ENCODE assay signal across 9 cellular contexts in the genomic region with DNA sequence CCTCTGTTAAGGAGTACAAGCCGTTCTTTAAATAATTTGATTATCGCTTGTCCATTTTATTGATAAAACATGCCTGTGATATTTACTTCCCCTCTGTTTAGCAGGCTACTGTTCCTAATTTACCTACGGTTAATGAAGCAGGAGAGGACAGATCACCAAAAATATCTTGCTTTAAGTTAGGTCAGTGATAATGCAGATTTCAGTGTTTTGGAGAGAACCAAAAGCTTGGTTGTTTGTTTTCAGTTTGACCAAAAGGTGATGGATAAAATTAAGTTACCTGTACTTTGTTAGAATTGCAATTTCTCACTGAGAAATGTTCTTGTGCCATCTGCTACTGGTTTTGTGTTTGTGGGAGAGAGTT. TPM values are rescaled to one million over a fixed set of nuclear protein-coding genes. Genes with fewer than 3 reads are reported as not detected.
DNase-seq lines count a peak whose midpoint lies in the region; ATAC-seq and TF ChIP-seq lines count a peak whose summit lies in the region.
"Had no signal": no experiment of that assay in that cellular context is flagged by ENCODE, and none has a peak within 500 bp of the region (broad histone marks: within the 10 kb centered on the region; RNA-seq: fewer than 3 reads in every experiment).

No MANE protein-coding gene starts in this region.

- peaks cover 19 to 43% (median 37%) of the 10 kb centered on the region in 3 donors for H3K4me1 Mint-ChIP-seq in CD8-positive, alpha-beta memory T cell
- peaks cover 19% of the 10 kb centered on the region for H3K4me1 Mint-ChIP-seq in neural progenitor cell

- H3K36me3 Mint-ChIP-seq in CD8-positive, alpha-beta memory T cell: peaks cover 0 to 5% (median 0%) of the 10 kb centered on the region in 3 donors
- peaks cover 13% of the 10 kb centered on the region for H3K36me3 Mint-ChIP-seq in neural progenitor cell

- peak overlapping the region; percentile 25 for H3K27ac ChIP-seq in CD8-positive, alpha-beta memory T cell (ENCODE audit: low read depth, low read length)
- H3K27ac ChIP-seq in neural progenitor cell: no peak overlapping the region

- H3K9me3 Mint-ChIP-seq in CD8-positive, alpha-beta memory T cell: no peaks in the 10 kb centered on the region
- H3K9me3 Mint-ChIP-seq in neural progenitor cell: no peaks in the 10 kb centered on the region

- TF ChIP-seq CTCF in NB4 (IDR thresholded peaks at IDR 0.05; ENCODE audit: low read depth, low read length) (no peak), neural progenitor cell (IDR thresholded peaks at IDR 0.05) (no peak)

- peaks cover 37% of the 10 kb centered on the region for H4K20me1 ChIP-seq in neural progenitor cell (ENCODE audit: low read depth)

- peaks cover 43% of the 10 kb centered on the region for H3F3A ChIP-seq in neural progenitor cell (ENCODE audit: low read depth)

- TF ChIP-seq POLR2A in NB4 (IDR thresholded peaks at IDR 0.05; ENCODE audit: extremely low read depth, insufficient read length): no peak

- H3K27me3 ChIP-seq in CD8-positive, alpha-beta memory T cell (ENCODE audit: insufficient read depth, low read length, poor library complexity, severe bottlenecking): no peaks in the 10 kb centered on the region
- H3K27me3 ChIP-seq in neural progenitor cell: peaks cover 6% of the 10 kb centered on the region

- no peak for ATAC-seq in HG03108 (IDR thresholded peaks at IDR 0.05; ENCODE audit: unreplicated experiment)

- peak overlapping the region; percentile 93 for H3K4me2 ChIP-seq in neural progenitor cell

- POLR2A ChIA-PET in CD8-positive, alpha-beta memory T cell (lab: Charles Lee): interaction anchor here (0.6 kb wide), 1 partner anchor 170 kb away, joined by 3 read pairs; no protein-coding TSS in a partner anchor

- H3K4me1 ChIP-seq in CD8-positive, alpha-beta memory T cell (ENCODE audit: insufficient read depth, low read length): peaks cover 20% of the 10 kb centered on the region
- peaks cover 14% of the 10 kb centered on the region for H3K4me1 ChIP-seq in neural progenitor cell

- H3K9ac ChIP-seq in neural progenitor cell: peak overlapping the region; percentile 39

- no peak overlapping the region for H3K4me3 ChIP-seq in CD8-positive, alpha-beta memory T cell (ENCODE audit: low read length)
- H3K4me3 ChIP-seq in NB4 (ENCODE audit: low read depth, low read length) (peak overlapping the region; percentile 81), neural progenitor cell (peak overlapping the region; percentile 89)

- H3K79me2 ChIP-seq in neural progenitor cell (ENCODE audit: low read depth): peaks cover 56% of the 10 kb centered on the region

- no peak overlapping the region for H2AFZ ChIP-seq in neural progenitor cell (replicated peaks)

- peaks cover 0 to 4% of the 10 kb centered on the region in 2 donors for H3K27me3 Mint-ChIP-seq in CD8-positive, alpha-beta memory T cell
- H3K27me3 Mint-ChIP-seq in neural progenitor cell (ENCODE audit: insufficient read depth, low read depth): no peaks in the 10 kb centered on the region

- H3K4me3 Mint-ChIP-seq in CD8-positive, alpha-beta memory T cell: peak overlapping the region; percentile 89 to 98 (median 96)
- peak overlapping the region; percentile 94 for H3K4me3 Mint-ChIP-seq in neural progenitor cell

- H3K36me3 ChIP-seq in CD8-positive, alpha-beta memory T cell (ENCODE audit: insufficient read depth, low read length): no peaks in the 10 kb centered on the region
- H3K36me3 ChIP-seq in neural progenitor cell: no peaks in the 10 kb centered on the region

- CTCF ChIA-PET in CD8-positive, alpha-beta memory T cell (lab: Charles Lee): interaction anchor here (1.2 to 1.7 kb wide), 2 partner anchors 10 to 26 kb away, joined by 4 to 8 read pairs; no protein-coding TSS in a partner anchor

- peak overlapping the region; percentile 56 to 95 (median 91) for H3K27ac Mint-ChIP-seq in CD8-positive, alpha-beta memory T cell
- H3K27ac Mint-ChIP-seq in neural progenitor cell: peak overlapping the region; percentile 80

- no peak for DNase-seq in CD8-positive, alpha-beta memory T cell
- DNase-seq in NB4 (ENCODE audit: low read depth) (no peak), dermis blood vessel endothelial cell (peak; percentile 12), neural progenitor cell (ENCODE audit: low spot score) (no peak), islet precursor cell (no peak)
- DNase-seq in stimulated activated CD4-positive, alpha-beta T cell treated with anti-CD3 and anti-CD28 coated beads, Interleukin-12 subunit alpha, Interleukin-12 subunit beta, amount 100 ng/mL, for 4 hours: no peak
- DNase-seq in activated CD4-positive, alpha-beta T cell treated with anti-CD3 and anti-CD28 coated beads, Interleukin-2, amount 50 U/mL, for 4 hours: no peak

- H3K9me3 ChIP-seq in CD8-positive, alpha-beta memory T cell (ENCODE audit: low read length): no peaks in the 10 kb centered on the region
- H3K9me3 ChIP-seq in neural progenitor cell (ENCODE audit: low read depth): no peaks in the 10 kb centered on the region

RNA-seq across cellular contexts. Expression of gene SPATS2, which starts 1.0 kb away (rescaled TPM):
- 1 to 10 TPM; 9.1 to 9.4 TPM for total RNA-seq in CD8-positive, alpha-beta memory T cell
- polyA plus RNA-seq in CD8-positive, alpha-beta memory T cell: 7.6 TPM
- total RNA-seq in dermis blood vessel endothelial cell (23.0 and 30.2 TPM in 2 replicates), neural progenitor cell (ENCODE audit: low replicate concordance) (45.2 and 49.5 TPM in 2 replicates)

RNA-seq across cellular contexts. Expression of gene DNAJC22, which starts 21.5 kb away (rescaled TPM):
- not detected for total RNA-seq in CD8-positive, alpha-beta memory T cell
- polyA plus RNA-seq in CD8-positive, alpha-beta memory T cell: not detected
- 0.85 and 1.1 TPM in 2 replicates for total RNA-seq in dermis blood vessel endothelial cell
- 0.34 and 0.39 TPM in 2 replicates for total RNA-seq in neural progenitor cell (ENCODE audit: low replicate concordance)
- total RNA-seq: mononuclear cell had no signal

RNA-seq across cellular contexts. Expression of gene C1QL4, which starts 31.2 kb away (rescaled TPM):
- total RNA-seq in CD8-positive, alpha-beta memory T cell: not detected
- not detected for polyA plus RNA-seq in CD8-positive, alpha-beta memory T cell
- total RNA-seq in dermis blood vessel endothelial cell (under 0.01 TPM in 1 of 2 replicates, not detected in the other), neural progenitor cell (ENCODE audit: low replicate concordance) (0.84 and 2.8 TPM in 2 replicates)

RNA-seq across cellular contexts. Expression of gene TROAP, which starts 45.2 kb away (rescaled TPM):
- 10 to 100 TPM; 33.6 to 35.0 TPM for total RNA-seq in CD8-positive, alpha-beta memory T cell
- 0.79 TPM for polyA plus RNA-seq in CD8-positive, alpha-beta memory T cell
- total RNA-seq in dermis blood vessel endothelial cell: 4.3 and 14.6 TPM in 2 replicates
- 40.0 and 66.4 TPM in 2 replicates for total RNA-seq in neural progenitor cell (ENCODE audit: low replicate concordance)
